Comparison of ENCODE assay signal across 14 cellular contexts in genomic region chr10:101902032-101902799, GRCh38. TPM values are rescaled to one million over a fixed set of nuclear protein-coding genes. Genes with fewer than 3 reads are reported as not detected.
DNase-seq lines count a peak whose midpoint lies in the region; ATAC-seq, FAIRE-seq and TF ChIP-seq lines count a peak whose summit lies in the region.
"Had no signal": no experiment of that assay in that cellular context is flagged by ENCODE, and none has a peak within 500 bp of the region (broad histone marks: within the 10 kb centered on the region; RNA-seq: fewer than 3 reads in every experiment).

No MANE protein-coding gene starts in this region.

- H3K27me3 Mint-ChIP-seq in nephron (ENCODE audit: low read depth) (no peaks in the 10 kb centered on the region), osteocyte (ENCODE audit: unreplicated experiment) (no peaks in the 10 kb centered on the region)
- H3K27me3 Mint-ChIP-seq: activated CD8-positive, alpha-beta T cell treated with anti-CD3 and anti-CD28 coated beads for 36 hours had no signal

- no peak for DNase-seq in GM12891 (ENCODE audit: insufficient read length, low spot score)
- peak; percentile 70 for DNase-seq in NCI-H345 (lab: John Stamatoyannopoulos, UW)
- no peak for DNase-seq in NCI-H1694 (lab: John Stamatoyannopoulos, UW)
- no peak for DNase-seq in NCI-H1105 treated with DMSO at 0.1 percent for 48 hours (lab: John Stamatoyannopoulos, UW)
- no peak for DNase-seq in osteocyte (ENCODE audit: extremely low spot score, unreplicated experiment)
- DNase-seq: activated CD8-positive, alpha-beta T cell treated with anti-CD3 and anti-CD28 coated beads for 36 hours; activated naive CD4-positive, alpha-beta T cell; CD8-positive, alpha-beta T cell; central memory CD4-positive, alpha-beta T cell; stimulated activated CD4-positive, alpha-beta T cell treated with anti-CD3 and anti-CD28 coated beads, Interleukin-4, amount 100 ng/mL, for 4 hours; T-helper 9 cell had no signal

- peak; percentile 68 for FAIRE-seq in GM12891 (lab: Jason Lieb, UNC)

- peaks cover 4% of the 10 kb centered on the region for H3K36me3 Mint-ChIP-seq in nephron (ENCODE audit: low read depth)
- H3K36me3 Mint-ChIP-seq in osteocyte (ENCODE audit: unreplicated experiment) = peaks cover 9% of the 10 kb centered on the region

- H3K9me3 Mint-ChIP-seq in nephron (no peaks in the 10 kb centered on the region), osteocyte (ENCODE audit: unreplicated experiment) (no peaks in the 10 kb centered on the region)
- H3K9me3 Mint-ChIP-seq: activated CD8-positive, alpha-beta T cell treated with anti-CD3 and anti-CD28 coated beads for 36 hours; CD8-positive, alpha-beta T cell had no signal

- H3K4me1 Mint-ChIP-seq in nephron = peaks cover 76% of the 10 kb centered on the region
- peaks cover 6% of the 10 kb centered on the region for H3K4me1 Mint-ChIP-seq in osteocyte (ENCODE audit: unreplicated experiment)

- H3K27ac Mint-ChIP-seq in nephron (peak overlapping the region in 2 of 3 experiments; percentile 42 to 46), osteocyte (ENCODE audit: unreplicated experiment) (no peak overlapping the region)
- H3K27ac Mint-ChIP-seq: activated CD8-positive, alpha-beta T cell treated with anti-CD3 and anti-CD28 coated beads for 36 hours; CD8-positive, alpha-beta T cell had no signal

- ATAC-seq in HG02610 (IDR thresholded peaks at IDR 0.05; ENCODE audit: unreplicated experiment) (peak; percentile 25), HG02678 (IDR thresholded peaks at IDR 0.05; ENCODE audit: unreplicated experiment) (no peak)
- ATAC-seq: CD8-positive, alpha-beta T cell had no signal

- TF ChIP-seq CTCF in nephron (IDR thresholded peaks at IDR 0.05; ENCODE audit: unreplicated experiment in 3 of 3) (no peak), osteocyte (IDR thresholded peaks at IDR 0.05) (no peak)

- no peak for TF ChIP-seq POLR2A in GM12891 (IDR thresholded peaks at IDR 0.05; ENCODE audit: low read depth, low read length)

- H3K4me3 Mint-ChIP-seq in nephron (no peak overlapping the region), osteocyte (ENCODE audit: unreplicated experiment) (no peak overlapping the region)
- H3K4me3 Mint-ChIP-seq: activated CD8-positive, alpha-beta T cell treated with anti-CD3 and anti-CD28 coated beads for 36 hours; CD8-positive, alpha-beta T cell had no signal

TF ChIP-seq in GM12891, 5 proteins besides CTCF, POLR2A, EP300 and RAD21:
- no peak for TF ChIP-seq TAF1 (IDR thresholded peaks at IDR 0.05; ENCODE audit: low read depth, low read length)
- TF ChIP-seq PAX5 (IDR thresholded peaks at IDR 0.05; ENCODE audit: insufficient read depth, low read length, severe bottlenecking) = no peak
- no peak for TF ChIP-seq POU2F2 (IDR thresholded peaks at IDR 0.05; ENCODE audit: low read depth, low read length)
- TF ChIP-seq POLR2AphosphoS5 (IDR thresholded peaks at IDR 0.05; ENCODE audit: low read depth, low read length) = no peak
- no peak for TF ChIP-seq SPI1 (IDR thresholded peaks at IDR 0.05; ENCODE audit: low read depth, low read length)

RNA-seq across cellular contexts. Expression of gene KCNIP2, which starts 58.6 kb away (rescaled TPM):
- 1.5 TPM for polyA plus RNA-seq in GM12891 (2012; ENCODE audit: low read depth, missing spikeins)
- total RNA-seq in osteocyte = 3.2 and 3.5 TPM in 2 replicates
